ENCODE assay signal across 17 cellular contexts in the genomic region with DNA sequence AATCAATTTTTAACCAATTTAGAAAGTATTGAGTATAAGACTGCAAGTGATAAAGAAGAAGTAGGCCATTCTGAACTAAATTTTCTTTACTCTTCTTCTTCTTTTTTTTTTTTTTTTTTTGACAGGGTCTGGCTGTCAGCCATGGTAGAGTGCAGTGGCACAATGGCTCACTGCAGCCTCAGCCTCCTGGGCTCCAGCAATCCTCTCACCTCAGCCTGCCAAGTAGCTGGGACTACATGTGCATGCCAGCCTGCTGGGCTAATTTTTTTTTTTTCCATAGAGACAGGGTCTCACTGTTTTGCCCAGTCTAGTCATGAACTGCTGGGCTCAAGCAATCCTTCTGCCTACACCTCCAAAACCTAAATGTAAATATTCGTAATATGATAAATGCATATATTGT.
DNase-seq lines count a peak whose midpoint lies in the region; ATAC-seq and TF ChIP-seq lines count a peak whose summit lies in the region.
"Had no signal": no experiment of that assay in that cellular context is flagged by ENCODE, and none has a peak within 500 bp of the region (broad histone marks: within the 10 kb centered on the region; RNA-seq: fewer than 3 reads in every experiment).

No MANE protein-coding gene starts in this region.

- H3K27me3 ChIP-seq in right atrium auricular region, result no peaks in the 10 kb centered on the region

- no peak for TF ChIP-seq CTCF in right atrium auricular region (IDR thresholded peaks at IDR 0.05)

- ATAC-seq in left ventricle myocardium superior (no peak), GM18870 (IDR thresholded peaks at IDR 0.05; ENCODE audit: unreplicated experiment) (no peak)

- intact Hi-C loops in left ventricle myocardium superior (cut with micrococcal nuclease), result loop anchor here (10.0 kb wide), 1 partner anchor 175 kb away; no protein-coding TSS in a partner anchor

- H3K9me3 ChIP-seq in right atrium auricular region, result no peaks in the 10 kb centered on the region

- no peaks in the 10 kb centered on the region for H3K36me3 ChIP-seq in right atrium auricular region

- peaks cover 0 to 16% of the 10 kb centered on the region in 2 donors for H3K4me1 ChIP-seq in right atrium auricular region

- DNase-seq in NCI-H2081 (lab: John Stamatoyannopoulos, UW), result peak; percentile 40 to 70
- no peak for DNase-seq in NCI-H2081 treated with DMSO at 0.1 percent for 48 hours (lab: John Stamatoyannopoulos, UW)
- peak; percentile 29 for DNase-seq in left ventricle myocardium superior
- no peak for DNase-seq in right atrium auricular region (ENCODE audit: low spot score)
- DNase-seq in NCI-H774 (lab: John Stamatoyannopoulos, UW), result peak; percentile 4
- no peak for DNase-seq in activated effector memory CD4-positive, alpha-beta T cell treated with Interleukin-2 at 50 U/mL for 16 hours
- DNase-seq in HCEC 1CT, result no peak
- DNase-seq: AML-193, DMS79, NCI-H1417 treated with DMSO at 0.1 percent for 48 hours, NCI-H526 treated with DMSO at 0.1 percent for 48 hours, Right ventricle myocardium superior, T-helper 1 cell had no signal

- no peak overlapping the region for H3K27ac ChIP-seq in right atrium auricular region
- H3K27ac ChIP-seq: 22Rv1, C4-2B, SK-N-MC had no signal

- H3K4me3 ChIP-seq in right atrium auricular region, result no peak overlapping the region
- H3K4me3 ChIP-seq: SK-N-MC had no signal

Comparison
In these comparisons a context has a peak if more than half of its experiments do, and no peak if none do; other contexts are left out.
1. DNase-seq: peak in NCI-H2081 (2 of 2), left ventricle myocardium superior (single experiment) and NCI-H774 (single experiment); none in NCI-H2081 treated with DMSO at 0.1 percent for 48 hours (single experiment), right atrium auricular region (single experiment), activated effector memory CD4-positive, alpha-beta T cell treated with Interleukin-2 at 50 U/mL for 16 hours (single experiment) and HCEC 1CT (single experiment).